In genomic region chr4:38534344-38534743, GRCh38 we compare ENCODE assay signal across 22 cellular contexts.
"Had no signal": no experiment of that assay in that cellular context is flagged by ENCODE, and none has a peak within 500 bp of the region (broad histone marks: within the 10 kb centered on the region; RNA-seq: fewer than 3 reads in every experiment).

No MANE protein-coding gene starts in this region.

- DNase-seq: IMR-90, Kasumi-1, MM.1S, NCI-H1092 treated with DMSO at 0.1 percent for 48 hours, NCI-H1436, NCI-H187, NCI-H2029, NCI-H2081 treated with DMSO at 0.1 percent for 48 hours, NCI-H2171, NCI-H226, NCI-H446, NCI-H510A, NCI-H524 treated with DMSO at 0.1 percent for 48 hours, NCI-H69, NCI-H774, Right ventricle myocardium superior, RPMI8226, SIG-M5 had no signal

- H3K36me3 ChIP-seq: SJSA1 had no signal

- H3K4me2 ChIP-seq: KMS-11 had no signal

- H3K9me3 ChIP-seq: SJSA1 had no signal

- H3K4me1 ChIP-seq: SJSA1 had no signal

- H3K27ac ChIP-seq: KMS-11, SJSA1, SK-N-MC had no signal

- FAIRE-seq: RCC 7860 had no signal

- H3K9ac ChIP-seq: KMS-11 had no signal

- H3K4me3 ChIP-seq: SJSA1, SK-N-MC had no signal

- H3K27me3 ChIP-seq: SJSA1 had no signal
